12 cellular contexts compared by ENCODE assay signal in genomic region chr1:183279835-183280234, GRCh38.
DNase-seq lines count a peak whose midpoint lies in the region; ATAC-seq and TF ChIP-seq lines count a peak whose summit lies in the region.
"Had no signal": no experiment of that assay in that cellular context is flagged by ENCODE, and none has a peak within 500 bp of the region (broad histone marks: within the 10 kb centered on the region; RNA-seq: fewer than 3 reads in every experiment).

No MANE protein-coding gene starts in this region.

- DNase-seq in SK-N-SH = no peak
- DNase-seq in colonic mucosa = no peak
- DNase-seq in mesenchymal stem cell = peak; percentile 93
- DNase-seq in NCI-H2107 (lab: John Stamatoyannopoulos, UW) = no peak
- DNase-seq in D341Med (ENCODE audit: low spot score) = no peak
- DNase-seq: hippocampal formation; stimulated activated CD4-positive, alpha-beta T cell treated with anti-CD3 and anti-CD28 coated beads, Interleukin-2, amount 100 ng/mL, for 24 hours had no signal

- no peak for TF ChIP-seq CTCF in SK-N-SH (IDR thresholded peaks at IDR 0.05)
- no peak for TF ChIP-seq CTCF in colonic mucosa (IDR thresholded peaks at IDR 0.05)

- no peak overlapping the region for H2AK5ac ChIP-seq in mesenchymal stem cell (ENCODE audit: low read length, severe bottlenecking)

- H2BK12ac ChIP-seq in mesenchymal stem cell (ENCODE audit: low read length in 2 of 2) = peak overlapping the region in 1 of 2 experiments; percentile 32

- TF ChIP-seq RAD21 in SK-N-SH (IDR thresholded peaks at IDR 0.05; ENCODE audit: low read length) = no peak

- H3K27me3 ChIP-seq in SK-N-SH (ENCODE audit: insufficient read depth) (no peaks in the 10 kb centered on the region), colonic mucosa (no peaks in the 10 kb centered on the region), mesenchymal stem cell (ENCODE audit: control insufficient read depth in 1 of 2, insufficient read depth in 1 of 2, low read length in 2 of 2) (peaks cover 0 to 3% of the 10 kb centered on the region in 2 experiments)

- H2AFZ ChIP-seq in SK-N-SH (ENCODE audit: low read depth) = peak overlapping the region; percentile 80; the same call in 1 of the 2 replicates
- no peak overlapping the region for H2AFZ ChIP-seq in mesenchymal stem cell (ENCODE audit: low read depth, low read length)

- CTCF ChIA-PET in SK-N-SH (lab: Yijun Ruan, JAX) = interaction anchor here (1.1 to 2.0 kb wide), 2 partner anchors 26 to 55 kb away, joined by 3 to 4 read pairs; no protein-coding TSS in a partner anchor

- TF ChIP-seq EP300 in SK-N-SH (IDR thresholded peaks at IDR 0.05; ENCODE audit: borderline replicate concordance in 1 of 2, low read depth in 1 of 2, low read length in 1 of 2) = no peak

- peak overlapping the region; percentile 67 for H4K8ac ChIP-seq in mesenchymal stem cell (ENCODE audit: low read length)

- H3K18ac ChIP-seq in mesenchymal stem cell (ENCODE audit: low read depth in 1 of 2, low read length in 2 of 2) = peak overlapping the region in 1 of 2 experiments; percentile 68

- WGBS in SK-N-SH (ENCODE audit: low lambda C conversion rate) = 70% methylated on average over 2 of the region's 6 CpGs
- WGBS in mesenchymal stem cell = 77% methylated on average over 6 of the region's 6 CpGs

- no peaks in the 10 kb centered on the region for H3K36me3 ChIP-seq in SK-N-SH (replicated peaks in 1 of 2; ENCODE audit: control insufficient read depth in 1 of 2, insufficient read depth in 2 of 2, low read length in 1 of 2)
- no peaks in the 10 kb centered on the region for H3K36me3 ChIP-seq in colonic mucosa
- H3K36me3 ChIP-seq in mesenchymal stem cell (ENCODE audit: control insufficient read depth in 1 of 2, insufficient read depth in 2 of 2, low read depth in 1 of 2, low read length in 2 of 2) = no peaks in the 10 kb centered on the region

- H3K27ac ChIP-seq in SK-N-SH (ENCODE audit: low read depth in 2 of 2, low read length in 1 of 2) (peak overlapping the region in 1 of 2 experiments; percentile 64; a peak in 1 of 4 replicates), colonic mucosa (peak overlapping the region; percentile 38), mesenchymal stem cell (ENCODE audit: low read length, poor library complexity, severe bottlenecking) (no peak overlapping the region)
- H3K27ac ChIP-seq: 22Rv1 had no signal

- H3K9ac ChIP-seq in SK-N-SH (no peak overlapping the region), colonic mucosa (ENCODE audit: low read depth in 2 of 2, low read length in 2 of 2) (no peak overlapping the region), mesenchymal stem cell (ENCODE audit: low read length) (peak overlapping the region; percentile 81)

- H2BK15ac ChIP-seq in mesenchymal stem cell (ENCODE audit: low read depth, poor library complexity, severe bottlenecking) = no peak overlapping the region

- H4K20me1 ChIP-seq in SK-N-SH (ENCODE audit: insufficient read depth) = no peaks in the 10 kb centered on the region

- H3K4me1 ChIP-seq in SK-N-SH (ENCODE audit: control insufficient read depth in 1 of 2, insufficient read depth in 2 of 2, low read depth in 1 of 2, low read length in 1 of 2) (peaks cover 21 to 24% of the 10 kb centered on the region in 2 experiments; a peak in 3 of 4 replicates), colonic mucosa (no peaks in the 10 kb centered on the region), mesenchymal stem cell (ENCODE audit: control insufficient read depth, insufficient read depth, low read depth, low read length) (peaks cover 20% of the 10 kb centered on the region)

- no peaks in the 10 kb centered on the region for H3K9me2 ChIP-seq in SK-N-SH

- no peak overlapping the region for H3K14ac ChIP-seq in mesenchymal stem cell (ENCODE audit: low read length in 2 of 2)

- H3K79me2 ChIP-seq in SK-N-SH (ENCODE audit: insufficient read depth) = no peaks in the 10 kb centered on the region

- H3K23ac ChIP-seq in mesenchymal stem cell (ENCODE audit: low read length in 2 of 2) = no peak overlapping the region

- H2BK120ac ChIP-seq in mesenchymal stem cell (ENCODE audit: low read depth, low read length) = peak overlapping the region; percentile 66

- H3K79me1 ChIP-seq in mesenchymal stem cell (replicated peaks; ENCODE audit: low read length, poor library complexity, severe bottlenecking) = no peaks in the 10 kb centered on the region

- peak overlapping the region; percentile 58 to 92 for H3K4ac ChIP-seq in mesenchymal stem cell (ENCODE audit: low read depth in 1 of 2, low read length in 2 of 2)

- H3K4me2 ChIP-seq in SK-N-SH = peak overlapping the region; percentile 30; the same call in 1 of the 2 replicates
- H3K4me2 ChIP-seq in mesenchymal stem cell (ENCODE audit: low read length, poor library complexity, severe bottlenecking) = no peak overlapping the region

- no peaks in the 10 kb centered on the region for H3F3A ChIP-seq in SK-N-SH (replicated peaks; ENCODE audit: insufficient read depth)

- H3K9me3 ChIP-seq in SK-N-SH (no peaks in the 10 kb centered on the region), colonic mucosa (no peaks in the 10 kb centered on the region), mesenchymal stem cell (ENCODE audit: control insufficient read depth, low read length) (no peaks in the 10 kb centered on the region)

- no peak overlapping the region for H4K91ac ChIP-seq in mesenchymal stem cell (ENCODE audit: low read length)

- H2BK5ac ChIP-seq in mesenchymal stem cell (ENCODE audit: low read depth, low read length, poor library complexity, severe bottlenecking) = no peak overlapping the region

- POLR2A ChIA-PET in SK-N-SH (lab: Yijun Ruan, JAX) = no interaction called here

- ATAC-seq in SK-N-SH treated with all-trans-retinoic acid at 6 μM for 48 hours = no peak
- no peak for ATAC-seq in HG03108 (IDR thresholded peaks at IDR 0.05; ENCODE audit: unreplicated experiment)
- ATAC-seq in HG03196 (IDR thresholded peaks at IDR 0.05; ENCODE audit: unreplicated experiment) = no peak
- ATAC-seq: T-cell had no signal

- intact Hi-C loops in colonic mucosa (cut with DNase I) = loop anchor here (5.0 kb wide), 3 partner anchors 37 to 342 kb away; no protein-coding TSS in a partner anchor

- H3K4me3 ChIP-seq in SK-N-SH (ENCODE audit: low read depth in 2 of 2, low read length in 1 of 2) (no peak overlapping the region), colonic mucosa (no peak overlapping the region), mesenchymal stem cell (ENCODE audit: insufficient read depth in 1 of 2, low read depth in 1 of 2, low read length in 2 of 2) (no peak overlapping the region)

TF ChIP-seq in SK-N-SH, 30 proteins besides CTCF, POLR2A, EP300 and RAD21:
- no peak for TF ChIP-seq TEAD4 (IDR thresholded peaks at IDR 0.05; ENCODE audit: borderline replicate concordance, insufficient read depth)
- TF ChIP-seq POLR2AphosphoS5 (IDR thresholded peaks at IDR 0.05; ENCODE audit: low read depth, low read length) = no peak
- TF ChIP-seq USF1 (IDR thresholded peaks at IDR 0.05; ENCODE audit: borderline replicate concordance, low read depth) = no peak
- TF ChIP-seq FOXJ3 (CRISPR knock-in tag; IDR thresholded peaks at IDR 0.05) = no peak
- TF ChIP-seq FOSL2 (IDR thresholded peaks at IDR 0.05; ENCODE audit: borderline replicate concordance, low read depth) = no peak
- no peak for TF ChIP-seq GABPA (IDR thresholded peaks at IDR 0.05; ENCODE audit: low read depth)
- TF ChIP-seq NRF1 (IDR thresholded peaks at IDR 0.05; ENCODE audit: low read depth, low read length) = no peak

TF ChIP-seq in SK-N-SH treated with all-trans-retinoic acid at 6 μM for 48 hours, 23 proteins besides CTCF, POLR2A, EP300 and RAD21:
- no peak for TF ChIP-seq POU6F1 (CRISPR knock-in tag; IDR thresholded peaks at IDR 0.05; ENCODE audit: borderline replicate concordance, low read depth)
- no peak for TF ChIP-seq ZNF8 (CRISPR knock-in tag; IDR thresholded peaks at IDR 0.05)
- TF ChIP-seq CSRNP3 (CRISPR knock-in tag; IDR thresholded peaks at IDR 0.05) = no peak
- no peak for TF ChIP-seq BACH2 (CRISPR knock-in tag; IDR thresholded peaks at IDR 0.05; ENCODE audit: borderline replicate concordance)
- no peak for TF ChIP-seq ZNF565 (CRISPR knock-in tag; conservative IDR thresholded peaks at IDR 0.05; ENCODE audit: low read depth)
- no peak for TF ChIP-seq OSR1 (CRISPR knock-in tag; IDR thresholded peaks at IDR 0.05)
- TF ChIP-seq RARB (CRISPR knock-in tag; IDR thresholded peaks at IDR 0.05) = no peak
